Comparison of ENCODE assay signal across 8 cellular contexts in genomic region chr19:13234518-13234917, GRCh38.
A peak's percentile ranks its signal among the peaks of the same experiment; 100 is the strongest.
DNase-seq lines count a peak whose midpoint lies in the region; ATAC-seq and TF ChIP-seq lines count a peak whose summit lies in the region.

No MANE protein-coding gene starts in this region.

- H4K20me1 ChIP-seq in smooth muscle cell (ENCODE audit: low read depth): no peaks in the 10 kb centered on the region

- H3K4me1 Mint-ChIP-seq in activated CD8-positive, alpha-beta T cell treated with anti-CD3 and anti-CD28 coated beads, Interleukin-2, amount 10 ng/mL, durations not matched to agents 7 days and 5 days (ENCODE audit: low read depth): peaks cover 13% of the 10 kb centered on the region

- TF ChIP-seq CTCF in NB4 (IDR thresholded peaks at IDR 0.05; ENCODE audit: low read depth, low read length) (peak; percentile 80), smooth muscle cell (IDR thresholded peaks at IDR 0.05; ENCODE audit: borderline replicate concordance, insufficient read depth, poor library complexity, severe bottlenecking) (peak; percentile 28)

- peak; percentile 61 for ATAC-seq in activated CD8-positive, alpha-beta T cell treated with anti-CD3 and anti-CD28 coated beads, Interleukin-2, amount 10 ng/mL, durations not matched to agents 7 days and 5 days
- ATAC-seq in HG02678 (IDR thresholded peaks at IDR 0.05; ENCODE audit: unreplicated experiment): no peak

- WGBS in smooth muscle cell (ENCODE audit: low lambda C conversion rate): 20% methylated on average over 12 of the region's 13 CpGs

- H3K4me2 ChIP-seq in smooth muscle cell: no peak overlapping the region

- no peaks in the 10 kb centered on the region for H3K36me3 ChIP-seq in smooth muscle cell (ENCODE audit: low read depth)

- no peaks in the 10 kb centered on the region for H3F3A ChIP-seq in smooth muscle cell (ENCODE audit: low read depth)

- peaks cover 7% of the 10 kb centered on the region for H3K9me3 Mint-ChIP-seq in activated CD8-positive, alpha-beta T cell treated with anti-CD3 and anti-CD28 coated beads, Interleukin-2, amount 10 ng/mL, durations not matched to agents 7 days and 5 days (ENCODE audit: insufficient read depth)

- no peak overlapping the region for H3K27ac ChIP-seq in smooth muscle cell (ENCODE audit: low read depth)

- peaks cover 9% of the 10 kb centered on the region for H3K36me3 Mint-ChIP-seq in activated CD8-positive, alpha-beta T cell treated with anti-CD3 and anti-CD28 coated beads, Interleukin-2, amount 10 ng/mL, durations not matched to agents 7 days and 5 days (ENCODE audit: low read depth)

- H3K27me3 ChIP-seq in smooth muscle cell (ENCODE audit: low read depth): no peaks in the 10 kb centered on the region

- POLR2A ChIA-PET in activated CD8-positive, alpha-beta T cell treated with anti-CD3 and anti-CD28 coated beads, Interleukin-2, amount 10 ng/mL, durations not matched to agents 7 days and 5 days (lab: Charles Lee): no interaction called here

- H3K27me3 Mint-ChIP-seq in activated CD8-positive, alpha-beta T cell treated with anti-CD3 and anti-CD28 coated beads, Interleukin-2, amount 10 ng/mL, durations not matched to agents 7 days and 5 days (ENCODE audit: low read depth): peaks cover 7% of the 10 kb centered on the region

- no peaks in the 10 kb centered on the region for H3K79me2 ChIP-seq in smooth muscle cell (ENCODE audit: low read depth)

- H3K9ac ChIP-seq in smooth muscle cell (ENCODE audit: low read depth): no peak overlapping the region

- TF ChIP-seq POLR2A in NB4 (IDR thresholded peaks at IDR 0.05; ENCODE audit: extremely low read depth, insufficient read length) (no peak), erythroblast (IDR thresholded peaks at IDR 0.05; ENCODE audit: low read length) (no peak)

- H3K4me1 ChIP-seq in smooth muscle cell (ENCODE audit: low read depth): no peaks in the 10 kb centered on the region

- no peak overlapping the region for H3K4me3 Mint-ChIP-seq in activated CD8-positive, alpha-beta T cell treated with anti-CD3 and anti-CD28 coated beads, Interleukin-2, amount 10 ng/mL, durations not matched to agents 7 days and 5 days

- H2AFZ ChIP-seq in smooth muscle cell (ENCODE audit: low read depth): no peak overlapping the region

- peak; percentile 66 for DNase-seq in ELR (ENCODE audit: low read depth)
- peak; percentile 72 for DNase-seq in NB4 (ENCODE audit: low read depth)
- peak; percentile 75 for DNase-seq in activated CD8-positive, alpha-beta T cell treated with anti-CD3 and anti-CD28 coated beads, Interleukin-2, amount 10 ng/mL, durations not matched to agents 7 days and 5 days
- peak; percentile 70 to 75 for DNase-seq in erythroblast (lab: John Stamatoyannopoulos, UW)
- no peak for DNase-seq in smooth muscle cell (lab: John Stamatoyannopoulos, UW; ENCODE audit: unreplicated experiment)
- DNase-seq in NCI-H2107 (lab: John Stamatoyannopoulos, UW): no peak
- no peak for DNase-seq in putamen (ENCODE audit: low spot score)

- CTCF ChIA-PET in activated CD8-positive, alpha-beta T cell treated with anti-CD3 and anti-CD28 coated beads, Interleukin-2, amount 10 ng/mL, durations not matched to agents 7 days and 5 days (lab: Charles Lee): no interaction called here

- H3K9me3 ChIP-seq in smooth muscle cell (replicated peaks; ENCODE audit: low read depth): no peaks in the 10 kb centered on the region

- no peak overlapping the region for H3K4me3 ChIP-seq in NB4 (ENCODE audit: low read depth, low read length)
- H3K4me3 ChIP-seq in smooth muscle cell: no peak overlapping the region

- peak overlapping the region; percentile 83 for H3K27ac Mint-ChIP-seq in activated CD8-positive, alpha-beta T cell treated with anti-CD3 and anti-CD28 coated beads, Interleukin-2, amount 10 ng/mL, durations not matched to agents 7 days and 5 days

Comparison
In these comparisons a context has a peak if more than half of its experiments do, and no peak if none do; other contexts are left out.
1. DNase-seq: peak in ELR (single experiment), NB4 (single experiment), activated CD8-positive, alpha-beta T cell treated with anti-CD3 and anti-CD28 coated beads, Interleukin-2, amount 10 ng/mL, durations not matched to agents 7 days and 5 days (single experiment) and erythroblast (2 of 2); none in smooth muscle cell (single experiment), NCI-H2107 (single experiment) and putamen (single experiment).